ENCODE assay signal across 18 cellular contexts in the genomic region with DNA sequence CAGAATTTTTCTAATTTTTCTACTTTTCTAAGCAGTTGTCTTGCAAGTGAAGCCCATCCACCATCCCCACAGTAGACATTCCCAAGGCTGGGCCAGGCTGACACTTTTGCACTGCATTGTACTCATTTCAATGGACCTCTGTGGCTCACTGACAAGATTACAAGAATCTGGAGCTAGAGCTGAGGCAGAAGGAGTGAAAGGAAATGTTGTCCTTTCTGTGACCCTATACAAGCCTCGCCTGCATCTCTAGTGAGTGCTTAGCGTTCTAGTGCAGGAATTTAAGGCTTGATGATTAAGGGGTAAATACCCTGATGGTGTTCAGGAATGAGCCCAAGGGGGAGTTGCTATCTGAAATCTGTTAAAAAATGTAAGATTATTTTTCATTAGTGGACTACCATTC. TPM values are rescaled to one million over a fixed set of nuclear protein-coding genes. Genes with fewer than 3 reads are reported as not detected.
A peak's percentile ranks its signal among the peaks of the same experiment; 100 is the strongest.
DNase-seq lines count a peak whose midpoint lies in the region; ATAC-seq and TF ChIP-seq lines count a peak whose summit lies in the region.
"Had no signal": no experiment of that assay in that cellular context is flagged by ENCODE, and none has a peak within 500 bp of the region (broad histone marks: within the 10 kb centered on the region; RNA-seq: fewer than 3 reads in every experiment).

No MANE protein-coding gene starts in this region.

- H3K4ac ChIP-seq in trophoblast cell (ENCODE audit: low read depth, low read length) = no peak overlapping the region

- peaks cover 9 to 12% of the 10 kb centered on the region in 2 experiments for H3K4me1 ChIP-seq in trophoblast cell (ENCODE audit: control insufficient read depth in 1 of 2, insufficient read depth in 2 of 2, low read length in 2 of 2)
- H3K4me1 ChIP-seq: A549 had no signal

- TF ChIP-seq CTCF in choroid plexus epithelial cell (conservative IDR thresholded peaks at IDR 0.05; ENCODE audit: low read depth, low read length) = no peak

- no CpG with 5 or more reads among the region's 2 CpGs for WGBS in trophoblast cell (ENCODE audit: extremely low coverage, insufficient coverage, insufficient read length)

- H3K23ac ChIP-seq in trophoblast cell (ENCODE audit: low read length) = no peak overlapping the region

- H3K4me3 Mint-ChIP-seq in activated T-cell treated with anti-CD3 and anti-CD28 coated beads, Interleukin-2, amount 50 U/mL, for 24 hours = no peak overlapping the region
- H3K4me3 Mint-ChIP-seq: CD4-positive, CD25-positive, alpha-beta regulatory T cell had no signal

- H3K79me1 ChIP-seq in trophoblast cell (ENCODE audit: low read length) = no peaks in the 10 kb centered on the region

- H3K4me2 ChIP-seq in trophoblast cell (ENCODE audit: low read length) = no peak overlapping the region
- H3K4me2 ChIP-seq: A549, KMS-11 had no signal

- no peak overlapping the region for H2BK120ac ChIP-seq in trophoblast cell (ENCODE audit: insufficient read depth, low read length, poor library complexity)

- in situ Hi-C loops in ACHN (cut with HindIII; ENCODE audit: low pct_ligation_motif_present, low pct_unique_long_range_greater_than_20kb, low sequenced_read_pairs) = no loop called here

- H3K27me3 Mint-ChIP-seq in activated T-cell treated with anti-CD3 and anti-CD28 coated beads, Interleukin-2, amount 50 U/mL, for 24 hours = peaks cover 15% of the 10 kb centered on the region
- H3K27me3 Mint-ChIP-seq: CD4-positive, CD25-positive, alpha-beta regulatory T cell had no signal

- ATAC-seq in HG03039 (IDR thresholded peaks at IDR 0.05; ENCODE audit: unreplicated experiment) = no peak
- ATAC-seq: A549, HepG2 had no signal

- no peaks in the 10 kb centered on the region for H3K9me3 Mint-ChIP-seq in activated T-cell treated with anti-CD3 and anti-CD28 coated beads, Interleukin-2, amount 50 U/mL, for 24 hours
- H3K9me3 Mint-ChIP-seq: CD4-positive, CD25-positive, alpha-beta regulatory T cell had no signal

- peaks cover 9% of the 10 kb centered on the region for H3K79me2 ChIP-seq in trophoblast cell (ENCODE audit: control insufficient read depth, insufficient read depth, low read length, poor library complexity)

- no peak overlapping the region for H4K8ac ChIP-seq in trophoblast cell (ENCODE audit: low read depth, low read length)

- no peak overlapping the region for H4K91ac ChIP-seq in trophoblast cell (ENCODE audit: low read depth, low read length)

- no peaks in the 10 kb centered on the region for H3K27me3 ChIP-seq in trophoblast cell (ENCODE audit: insufficient read depth, low read length)
- H3K27me3 ChIP-seq: SJSA1 had no signal

- no peak overlapping the region for H4K12ac ChIP-seq in trophoblast cell (ENCODE audit: low read depth, low read length)

- H2BK5ac ChIP-seq in trophoblast cell (ENCODE audit: low read depth, low read length, poor library complexity) = no peak overlapping the region

- no peak overlapping the region for H3K18ac ChIP-seq in trophoblast cell (ENCODE audit: low read length)

- H3K4me1 Mint-ChIP-seq in activated T-cell treated with anti-CD3 and anti-CD28 coated beads, Interleukin-2, amount 50 U/mL, for 24 hours (ENCODE audit: low read depth) = peaks cover 4% of the 10 kb centered on the region

- H3K36me3 ChIP-seq in trophoblast cell (ENCODE audit: control insufficient read depth in 1 of 2, insufficient read depth in 2 of 2, low read length in 2 of 2) = peaks cover 57 to 70% of the 10 kb centered on the region in 2 experiments

- H2AFZ ChIP-seq in trophoblast cell (ENCODE audit: insufficient read depth, low read length, poor library complexity) = no peak overlapping the region

- H2BK12ac ChIP-seq in trophoblast cell (ENCODE audit: low read length) = no peak overlapping the region

- H2AK5ac ChIP-seq in trophoblast cell (ENCODE audit: low read length) = no peak overlapping the region

- H3K9me3 ChIP-seq in trophoblast cell (ENCODE audit: insufficient read depth, low read depth, low read length) = no peaks in the 10 kb centered on the region
- H3K9me3 ChIP-seq: A549, SJSA1 had no signal

- no peak overlapping the region for H3K27ac Mint-ChIP-seq in activated T-cell treated with anti-CD3 and anti-CD28 coated beads, Interleukin-2, amount 50 U/mL, for 24 hours
- H3K27ac Mint-ChIP-seq: CD4-positive, CD25-positive, alpha-beta regulatory T cell had no signal

- H3K27ac ChIP-seq in trophoblast cell (ENCODE audit: low read depth, low read length) = no peak overlapping the region
- H3K27ac ChIP-seq: A549, KMS-11, SJSA1 had no signal

- peaks cover 48% of the 10 kb centered on the region for H3K36me3 Mint-ChIP-seq in activated T-cell treated with anti-CD3 and anti-CD28 coated beads, Interleukin-2, amount 50 U/mL, for 24 hours (ENCODE audit: low read depth)

- no peak overlapping the region for H3K4me3 ChIP-seq in choroid plexus epithelial cell (ENCODE audit: low read depth, low read length)
- H3K4me3 ChIP-seq in trophoblast cell (ENCODE audit: low read depth, low read length) = no peak overlapping the region
- H3K4me3 ChIP-seq: A549, SJSA1 had no signal

- DNase-seq in EH (ENCODE audit: low read depth) (peak; percentile 85), M059J (ENCODE audit: low read depth) (peak; percentile 18), choroid plexus epithelial cell (ENCODE audit: low read depth) (peak; percentile 53), trophoblast cell (peak; percentile 71 to 88), ACHN (no peak), HUDEP-2 (lab: John Stamatoyannopoulos, UW; ENCODE audit: unreplicated experiment in 76 of 76) (no peak)
- DNase-seq in activated T-cell treated with anti-CD3 and anti-CD28 coated beads, Interleukin-2, amount 50 U/mL, for 24 hours = no peak
- DNase-seq: CD4-positive, CD25-positive, alpha-beta regulatory T cell; MM.1S; NCI-H1092 treated with DMSO at 0.1 percent for 48 hours; NCI-H2081 treated with DMSO at 0.1 percent for 48 hours; NCI-H2227 treated with DMSO at 0.1 percent for 48 hours; NCI-H524 treated with DMSO at 0.1 percent for 48 hours had no signal

- H3K14ac ChIP-seq in trophoblast cell (ENCODE audit: low read length) = no peak overlapping the region

- H3K9ac ChIP-seq in trophoblast cell (ENCODE audit: low read length) = no peak overlapping the region
- H3K9ac ChIP-seq: KMS-11 had no signal

RNA-seq across cellular contexts. Expression of a gene that starts 6.3 kb away (rescaled TPM):
- total RNA-seq in M059J (2014; rRNA removed; shearing (Covaris generic)) = 387 and 524 TPM in 2 replicates
- polyA plus RNA-seq in trophoblast cell (2013) = 648 and 683 TPM in 2 replicates

Comparison
In these comparisons a context has a peak if more than half of its experiments do, and no peak if none do; other contexts are left out.
1. DNase-seq: peak in EH (single experiment), M059J (single experiment), choroid plexus epithelial cell (single experiment) and trophoblast cell (2 of 2); none in ACHN (single experiment), HUDEP-2 (0 of 76) and activated T-cell treated with anti-CD3 and anti-CD28 coated beads, Interleukin-2, amount 50 U/mL, for 24 hours (single experiment).